ENCODE assay signal across 8 cellular contexts in the genomic region with DNA sequence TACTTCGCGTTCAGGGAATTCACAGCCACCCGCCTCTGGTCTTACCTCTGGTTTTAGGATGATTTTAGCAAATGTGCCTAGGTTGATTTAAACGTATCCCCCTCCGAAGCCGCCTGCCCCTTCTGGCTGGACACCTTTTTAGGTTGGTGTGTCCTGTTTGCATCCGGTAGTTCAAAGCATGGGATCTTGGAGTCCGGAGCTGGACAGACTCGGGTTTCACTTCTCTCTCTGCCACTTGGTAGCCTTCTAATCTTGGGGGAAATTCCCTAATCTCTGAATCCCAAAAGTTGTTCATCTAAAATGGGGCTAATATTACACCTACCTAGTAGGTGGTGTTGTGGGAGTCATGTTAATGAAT. TPM values are rescaled to one million over a fixed set of nuclear protein-coding genes. Genes with fewer than 3 reads are reported as not detected.
DNase-seq lines count a peak whose midpoint lies in the region; ATAC-seq, FAIRE-seq and TF ChIP-seq lines count a peak whose summit lies in the region.

No MANE protein-coding gene starts in this region.

- no peak for TF ChIP-seq EP300 in H1 (IDR thresholded peaks at IDR 0.05; ENCODE audit: borderline replicate concordance in 1 of 2, low read depth in 2 of 2, low read length in 2 of 2)

- H3K23me2 ChIP-seq in H1 (ENCODE audit: low read depth, low read length): no peaks in the 10 kb centered on the region; the same call in 1 of the 2 replicates

- no peak overlapping the region for H2BK12ac ChIP-seq in H1 (ENCODE audit: low read depth, low read length)

- H3K4me2 ChIP-seq in Loucy (ENCODE audit: low read depth, low read length, poor library complexity, severe bottlenecking) (peak overlapping the region; percentile 79), H1 (ENCODE audit: insufficient read depth in 1 of 2, low read depth in 2 of 2, low read length in 2 of 2) (peak overlapping the region; percentile 63 to 89)

- H3K4ac ChIP-seq in H1 (replicated peaks; ENCODE audit: insufficient read length, low read depth, low read length): no peak overlapping the region

- H3K4me1 ChIP-seq in Loucy (ENCODE audit: insufficient read depth, low read length, poor library complexity, severe bottlenecking) (peaks cover 35% of the 10 kb centered on the region), H1 (replicated peaks in 1 of 4; ENCODE audit: control insufficient read depth in 3 of 4, insufficient read depth in 4 of 4, low read length in 3 of 4) (peaks cover 0 to 9% (median 3%) of the 10 kb centered on the region in 4 experiments; a peak in 5 of 7 replicates), pancreas (no peaks in the 10 kb centered on the region)

- H3K18ac ChIP-seq in H1 (ENCODE audit: extremely low read depth, low read length): no peak overlapping the region

- no peaks in the 10 kb centered on the region for H3K27me3 ChIP-seq in Loucy (ENCODE audit: insufficient read depth, low read length, poor library complexity, severe bottlenecking)
- H3K27me3 ChIP-seq in H1 (replicated peaks in 1 of 4; ENCODE audit: control insufficient read depth in 3 of 4, extremely low read depth in 1 of 4, insufficient read depth in 3 of 4, low read length in 3 of 4): peaks cover 0 to 2% (median 0%) of the 10 kb centered on the region in 4 experiments; a peak in 3 of 7 replicates
- no peaks in the 10 kb centered on the region for H3K27me3 ChIP-seq in pancreas

- peaks cover 55% of the 10 kb centered on the region for H3K79me2 ChIP-seq in Loucy (ENCODE audit: insufficient read depth, low read length)
- peaks cover 4 to 36% of the 10 kb centered on the region in 2 experiments; a peak in 3 of 4 replicates for H3K79me2 ChIP-seq in H1 (ENCODE audit: control insufficient read depth in 1 of 2, insufficient read depth in 2 of 2, low read length in 2 of 2)

- H4K5ac ChIP-seq in H1 (ENCODE audit: insufficient read length, low read depth, low read length): no peak overlapping the region

- no peak for TF ChIP-seq RAD21 in H1 (IDR thresholded peaks at IDR 0.05 in 1 of 2, conservative IDR thresholded peaks at IDR 0.05 in 1 of 2; ENCODE audit: low read depth in 2 of 2, low read length in 2 of 2)

- H2BK20ac ChIP-seq in H1 (ENCODE audit: low read length): no peak overlapping the region

- no peaks in the 10 kb centered on the region for H3K9me2 ChIP-seq in Loucy (replicated peaks; ENCODE audit: low read depth, low read length)

- H2BK120ac ChIP-seq in H1 (replicated peaks; ENCODE audit: low read depth, low read length): no peak overlapping the region

- TF ChIP-seq CTCF in Loucy (conservative IDR thresholded peaks at IDR 0.05; ENCODE audit: low read length): no peak
- no peak for TF ChIP-seq CTCF in H1 (IDR thresholded peaks at IDR 0.05; ENCODE audit: control extremely low read depth in 1 of 3, insufficient read depth in 1 of 3, low read depth in 1 of 3, low read length in 3 of 3)
- TF ChIP-seq CTCF in pancreas (IDR thresholded peaks at IDR 0.05): no peak

- H3K9me3 ChIP-seq in Loucy (ENCODE audit: insufficient read depth, low read depth, low read length) (0 out of 2 replicates have a peak, but pooled peaks cover under 1% of the 10 kb centered on the region), H1 (ENCODE audit: insufficient read depth in 2 of 2, low read depth in 1 of 2, low read length in 1 of 2) (0 out of 4 replicates have a peak, but pooled peaks cover 2 to 3% of the 10 kb centered on the region in 2 experiments), pancreas (no peaks in the 10 kb centered on the region)

- peak overlapping the region; percentile 71; the same call in 1 of the 2 replicates for H4K8ac ChIP-seq in H1 (ENCODE audit: extremely low read depth, insufficient read depth, low read length)

- H4K91ac ChIP-seq in H1 (replicated peaks; ENCODE audit: insufficient read length, low read length): no peak overlapping the region

- no peak overlapping the region for H2BK5ac ChIP-seq in H1 (ENCODE audit: low read depth, low read length)

- H3K9ac ChIP-seq in Loucy (ENCODE audit: low read depth, low read length, poor library complexity, severe bottlenecking) (peak overlapping the region; percentile 93), H1 (replicated peaks in 1 of 4; ENCODE audit: extremely low read depth in 1 of 4, low read depth in 3 of 4, low read length in 3 of 4) (peak overlapping the region; percentile 65 to 97 (median 74))

- no peak overlapping the region for H3K56ac ChIP-seq in H1 (replicated peaks; ENCODE audit: insufficient read length, low read depth, low read length)

- H3K36me3 ChIP-seq in Loucy (ENCODE audit: insufficient read depth, low read length) (peaks cover 24% of the 10 kb centered on the region), H1 (ENCODE audit: control insufficient read depth in 2 of 4, insufficient read depth in 4 of 4, low read length in 3 of 4) (peaks cover 5 to 24% (median 19%) of the 10 kb centered on the region in 4 experiments; a peak in 6 of 8 replicates), pancreas (no peaks in the 10 kb centered on the region)

- H3K79me1 ChIP-seq in H1 (ENCODE audit: low read depth, low read length): peaks cover 3% of the 10 kb centered on the region; the same call in 1 of the 2 replicates

- no peak overlapping the region for H3K23ac ChIP-seq in H1 (ENCODE audit: insufficient read length)

- H3K4me3 ChIP-seq in Loucy (ENCODE audit: low read length, poor library complexity, severe bottlenecking) (peak overlapping the region; percentile 98), H1 (ENCODE audit: extremely low read depth in 1 of 4, insufficient read depth in 2 of 4, low read depth in 3 of 4, low read length in 4 of 4) (peak overlapping the region; percentile 79 to 96 (median 94)), pancreas (peak overlapping the region; percentile 55 to 87 (median 58))

- H2BK15ac ChIP-seq in H1 (ENCODE audit: low read length): no peak overlapping the region

- H4K20me1 ChIP-seq in Loucy (ENCODE audit: insufficient read depth, low read length, poor library complexity, severe bottlenecking): peaks cover 28% of the 10 kb centered on the region
- peaks cover 0 to 3% of the 10 kb centered on the region in 2 experiments for H4K20me1 ChIP-seq in H1 (replicated peaks in 1 of 2; ENCODE audit: control insufficient read depth in 1 of 2, insufficient read depth in 2 of 2, low read length in 2 of 2)

- H3F3A ChIP-seq in Loucy (ENCODE audit: low read depth): no peaks in the 10 kb centered on the region

- no peak for FAIRE-seq in H1 (lab: Jason Lieb, UNC)
- no peak for FAIRE-seq in pancreas (lab: Jason Lieb, UNC)

- H3K27ac ChIP-seq in H1 (ENCODE audit: low read depth, low read length): peak overlapping the region; percentile 30; the same call in 1 of the 2 replicates
- H3K27ac ChIP-seq in pancreas: no peak overlapping the region

- peak; percentile 28 for DNase-seq in AG08396 (ENCODE audit: low spot score)
- DNase-seq in H1 (ENCODE audit: low read depth in 1 of 2, low spot score in 2 of 2): no peak
- DNase-seq in pancreas: no peak
- no peak for DNase-seq in NCI-H1105 treated with DMSO at 0.1 percent for 48 hours (lab: John Stamatoyannopoulos, UW)
- DNase-seq in anterior cingulate cortex (lab: John Stamatoyannopoulos, UW): no peak

- H2AK5ac ChIP-seq in H1 (ENCODE audit: low read depth, low read length): no peak overlapping the region

- CTCF ChIA-PET in H1 (lab: Charles Lee; ENCODE audit: partially characterized antibody): interaction anchor here (0.6 to 3.4 kb wide), 12 partner anchors 9 to 101 kb away, joined by 3 to 27 read pairs (median 5); no protein-coding TSS in a partner anchor

- H2AFZ ChIP-seq in Loucy (ENCODE audit: low read length): peak overlapping the region; percentile 89
- 0 out of 2 replicates have a peak overlapping the region, but pooled peaks have one; percentile 78 for H2AFZ ChIP-seq in H1 (ENCODE audit: low read length)

- no peak for TF ChIP-seq POLR2A in H1 (IDR thresholded peaks at IDR 0.05; ENCODE audit: control extremely low read depth in 1 of 2, low read depth in 2 of 2, low read length in 2 of 2)

- ATAC-seq in GM19452 (IDR thresholded peaks at IDR 0.05; ENCODE audit: unreplicated experiment): peak; percentile 12
- ATAC-seq in pancreas: no peak
- no peak for ATAC-seq in HG03457 (IDR thresholded peaks at IDR 0.05; ENCODE audit: unreplicated experiment)

- no peak overlapping the region for H3K14ac ChIP-seq in H1 (ENCODE audit: insufficient read length)

- 0% methylated on average over 9 of the region's 9 CpGs; no CpG with 5 or more reads in 1 of the 2 experiments for WGBS in H1 (ENCODE audit: extremely low coverage in 1 of 2, insufficient coverage in 1 of 2, insufficient read length in 1 of 2, insufficient replicate concordance in 2 of 2, low coverage in 1 of 2, low lambda C conversion rate in 2 of 2, missing lambda C conversion rate in 1 of 2), 2 experiments
- 0 to 1% methylated on average over 9 of the region's 9 CpGs for WGBS in pancreas, 2 donors

- POLR2A ChIA-PET in H1 (lab: Charles Lee; ENCODE audit: partially characterized antibody): interaction anchor here (0.7 to 1.6 kb wide), 5 partner anchors 8 to 39 kb away, joined by 3 to 4 read pairs (median 4); no protein-coding TSS in a partner anchor

- intact Hi-C loops in pancreas (cut with DNase I): no loop called here

TF ChIP-seq in H1, 55 proteins besides CTCF, POLR2A, EP300 and RAD21 (continues in another document):
- no peak for TF ChIP-seq ZNF274 (IDR thresholded peaks at IDR 0.05; ENCODE audit: borderline replicate concordance, extremely low read depth, low read length)

RNA-seq across cellular contexts. Expression of gene FANCI, which starts 0.7 kb away (rescaled TPM):
- 115 and 117 TPM in 2 replicates for total RNA-seq in H1 (2021; fragmentation: NEBNext Ultra II Directional; extraction: Animal tissue kit (Norgen Biotek cat#: 25700))
- polyA plus RNA-seq in H1 (2011; rRNA removed): 14.2 and 37.8 TPM in 2 replicates
- polyA plus RNA-seq in H1 (2011; cell fraction: cytosol; rRNA removed): 34.8 TPM
- polyA plus RNA-seq in H1 (2011; cell fraction: nucleus; rRNA removed): 31.9 TPM
- 58.4 to 115 TPM (median 69.8 TPM) in 4 replicates for polyA plus RNA-seq in H1 (2012, experiment 1 of 2)
- 3.9 TPM for polyA plus RNA-seq in H1 (2012, experiment 2 of 2)
- 42.6 TPM for polyA plus RNA-seq in H1 (2013, experiment 1 of 2)
- 44.3 TPM for polyA plus RNA-seq in H1 (2013, experiment 2 of 2)
- polyA minus RNA-seq in H1 (2011; rRNA and poly(A)+ RNA removed): 59.8 and 114 TPM in 2 replicates
- 32.1 TPM for polyA minus RNA-seq in H1 (2011; cell fraction: cytosol; rRNA and poly(A)+ RNA removed)
- 85.2 TPM for polyA minus RNA-seq in H1 (2011; cell fraction: nucleus; rRNA and poly(A)+ RNA removed)
- 1 to 10 TPM; 1.9 to 4.8 (median 3.5) TPM for total RNA-seq in pancreas
- polyA plus RNA-seq in pancreas: 1 to 10 TPM; 1.5 to 3.1 TPM

RNA-seq across cellular contexts. Expression of gene RLBP1, which starts 23.1 kb away (rescaled TPM):
- total RNA-seq in H1 (2021; fragmentation: NEBNext Ultra II Directional; extraction: Animal tissue kit (Norgen Biotek cat#: 25700)): not detected in 2 replicates
- polyA plus RNA-seq in H1 (2011; rRNA removed): 0.05 TPM in 2 replicates
- polyA plus RNA-seq in H1 (2011; cell fraction: cytosol; rRNA removed): 0.06 TPM
- not detected for polyA plus RNA-seq in H1 (2011; cell fraction: nucleus; rRNA removed)
- not detected in 4 replicates for polyA plus RNA-seq in H1 (2012, experiment 1 of 2)
- polyA plus RNA-seq in H1 (2012, experiment 2 of 2): not detected
- not detected for polyA plus RNA-seq in H1 (2013, experiment 1 of 2)
- not detected for polyA plus RNA-seq in H1 (2013, experiment 2 of 2)
- not detected in 2 replicates for polyA minus RNA-seq in H1 (2011; rRNA and poly(A)+ RNA removed)
- polyA minus RNA-seq in H1 (2011; cell fraction: cytosol; rRNA and poly(A)+ RNA removed): not detected
- not detected for polyA minus RNA-seq in H1 (2011; cell fraction: nucleus; rRNA and poly(A)+ RNA removed)
- not detected for total RNA-seq in pancreas
- polyA plus RNA-seq in pancreas: under 1 TPM in 1 of 2 donors, not detected in 1; 0.19 TPM

Comparison
In these comparisons a context has a peak if more than half of its experiments do, and no peak if none do; other contexts are left out.
1. RNA of gene FANCI, which starts 0.7 kb away (total RNA-seq): 115 to 117 TPM in H1; 1.9 to 4.8 TPM in pancreas; every median in the first group is over 10 times any median in the second.
2. Peak in every context shown above with its lines, with median percentiles within 50 percentile points of each other: H3K4me3 ChIP-seq.